In genomic region chr4:76751612-76752343, GRCh38 we compare ENCODE assay signal across 25 cellular contexts.
"Had no signal": no experiment of that assay in that cellular context is flagged by ENCODE, and none has a peak within 500 bp of the region (broad histone marks: within the 10 kb centered on the region; RNA-seq: fewer than 3 reads in every experiment).

No MANE protein-coding gene starts in this region.

- H3K4me2 ChIP-seq: hepatocyte had no signal

- DNase-seq: activated B cell treated with CpG ODN at 0.5 μM for 24 hours; activated CD4-positive, alpha-beta T cell treated with anti-CD3 and anti-CD28 coated beads for 36 hours; activated CD4-positive, alpha-beta T cell treated with anti-CD3 and anti-CD28 coated beads, Interleukin-2, amount 50 U/mL, for 4 hours; activated CD8-positive, alpha-beta memory T cell treated with anti-CD3 and anti-CD28 coated beads, Interleukin-2, amount 50 U/mL, for 48 hours; activated naive CD4-positive, alpha-beta T cell treated with anti-CD3 and anti-CD28 coated beads for 36 hours; activated naive CD8-positive, alpha-beta T cell treated with anti-CD3 and anti-CD28 coated beads, Interleukin-2, amount 10 ng/mL, durations not matched to agents 7 days and 5 days; activated T-cell treated with anti-CD3 and anti-CD28 coated beads, Interleukin-2, amount 50 U/mL, for 4 hours; amniotic stem cell; cerebellar nuclear complex; cortex of kidney; endodermal cell; foreskin melanocyte; immature natural killer cell; kidney glomerular epithelial cell; left lung; naive thymus-derived CD8-positive, alpha-beta T cell; ovary; stimulated activated CD4-positive, alpha-beta T cell treated with anti-CD3 and anti-CD28 coated beads, Interleukin-12 subunit alpha, Interleukin-12 subunit beta, amount 100 ng/mL, for 4 hours; stimulated activated CD4-positive, alpha-beta T cell treated with anti-CD3 and anti-CD28 coated beads, Interleukin-1b, Interleukin-23, amount 100 ng/mL, for 48 hours; substantia nigra; transverse colon had no signal

- H3K27ac ChIP-seq: ovary, prostate gland had no signal

- H3K9me3 ChIP-seq: left lung, ovary, prostate gland, transverse colon, vagina had no signal

- H3K4me1 ChIP-seq: prostate gland had no signal

- H3K4me3 ChIP-seq: hepatocyte, left lung, lung, ovary, prostate gland, transverse colon, vagina had no signal

- H3K36me3 ChIP-seq: ovary, prostate gland, vagina had no signal

- ATAC-seq: activated CD4-positive, alpha-beta T cell treated with anti-CD3 and anti-CD28 coated beads for 36 hours; activated T-cell treated with anti-CD3 and anti-CD28 coated beads, Interleukin-2, amount 50 U/mL, for 4 hours; left lung; naive thymus-derived CD8-positive, alpha-beta T cell had no signal

- H2AFZ ChIP-seq: hepatocyte had no signal

- H3K27me3 ChIP-seq: hepatocyte, left lung, ovary, transverse colon, vagina had no signal
